9 cellular contexts compared by ENCODE assay signal in genomic region chr4:47122592-47123291, GRCh38.
A peak's percentile ranks its signal among the peaks of the same experiment; 100 is the strongest.
DNase-seq lines count a peak whose midpoint lies in the region.
"Had no signal": no experiment of that assay in that cellular context is flagged by ENCODE, and none has a peak within 500 bp of the region (broad histone marks: within the 10 kb centered on the region; RNA-seq: fewer than 3 reads in every experiment).

No MANE protein-coding gene starts in this region.

- H3K9me2 ChIP-seq in GM23248 (ENCODE audit: insufficient read depth): no peaks in the 10 kb centered on the region

- in situ Hi-C loops in GM23248 (cut with MboI): no loop called here

- H3K4me3 Mint-ChIP-seq in activated naive CD4-positive, alpha-beta T cell treated with anti-CD3 and anti-CD28 coated beads for 36 hours: no peak overlapping the region

- no peaks in the 10 kb centered on the region for H3K36me3 Mint-ChIP-seq in activated naive CD4-positive, alpha-beta T cell treated with anti-CD3 and anti-CD28 coated beads for 36 hours (ENCODE audit: low read depth)

- peak; percentile 35 for DNase-seq in NCI-H1436 (lab: John Stamatoyannopoulos, UW)
- DNase-seq in NCI-H1436 treated with DMSO at 0.1 percent for 48 hours (lab: John Stamatoyannopoulos, UW): no peak
- DNase-seq in GM23248: peak; percentile 57
- DNase-seq in Jurkat, Clone E6-1 (ENCODE audit: low read depth, low spot score): peak; percentile 63
- DNase-seq in RKO (ENCODE audit: low spot score): peak; percentile 77
- peak; percentile 68 for DNase-seq in activated naive CD4-positive, alpha-beta T cell treated with anti-CD3 and anti-CD28 coated beads for 36 hours
- DNase-seq in glomerular endothelial cell (ENCODE audit: extremely low read depth, low read depth, low spot score): peak; percentile 55
- peak; percentile 95 for DNase-seq in pons (ENCODE audit: low spot score)

- H3K4me3 ChIP-seq in GM23248: no peak overlapping the region
- H3K4me3 ChIP-seq in Jurkat, Clone E6-1 (ENCODE audit: low read length): no peak overlapping the region
- H3K4me3 ChIP-seq: BLaER1 treated with 17β-estradiol and CSF1 and Interleukin-3, amounts not matched to agents 10 nM and 100 nM had no signal

- no peaks in the 10 kb centered on the region for H3K79me2 ChIP-seq in GM23248 (ENCODE audit: insufficient read depth)

- CTCF ChIA-PET in activated naive CD4-positive, alpha-beta T cell treated with anti-CD3 and anti-CD28 coated beads for 36 hours (lab: Charles Lee): interaction anchor here (0.6 to 1.9 kb wide), 22 partner anchors 9 to 1075 kb away, joined by 3 to 14 read pairs (median 4); no protein-coding TSS in a partner anchor

- H3K27me3 ChIP-seq in GM23248 (replicated peaks; ENCODE audit: insufficient read depth): no peaks in the 10 kb centered on the region
- H3K27me3 ChIP-seq: BLaER1 treated with 17β-estradiol and CSF1 and Interleukin-3, amounts not matched to agents 10 nM and 100 nM had no signal

- H3K9ac ChIP-seq in GM23248: no peak overlapping the region
- H3K9ac ChIP-seq: BLaER1 treated with 17β-estradiol and CSF1 and Interleukin-3, amounts not matched to agents 10 nM and 100 nM had no signal

- no peaks in the 10 kb centered on the region for H3K9me3 ChIP-seq in GM23248 (ENCODE audit: low read depth)
- H3K9me3 ChIP-seq: BLaER1 treated with 17β-estradiol and CSF1 and Interleukin-3, amounts not matched to agents 10 nM and 100 nM had no signal

- no peak overlapping the region for H3K27ac Mint-ChIP-seq in activated naive CD4-positive, alpha-beta T cell treated with anti-CD3 and anti-CD28 coated beads for 36 hours

- H3K27ac ChIP-seq in GM23248: no peak overlapping the region

- no peak overlapping the region for H2AFZ ChIP-seq in GM23248

- H4K20me1 ChIP-seq in GM23248 (ENCODE audit: insufficient read depth): no peaks in the 10 kb centered on the region
- H4K20me1 ChIP-seq: BLaER1 treated with 17β-estradiol and CSF1 and Interleukin-3, amounts not matched to agents 10 nM and 100 nM had no signal

- H3K36me3 ChIP-seq in GM23248 (ENCODE audit: low read depth): no peaks in the 10 kb centered on the region
- H3K36me3 ChIP-seq: BLaER1 treated with 17β-estradiol and CSF1 and Interleukin-3, amounts not matched to agents 10 nM and 100 nM had no signal

- intact Hi-C loops in activated naive CD4-positive, alpha-beta T cell treated with anti-CD3 and anti-CD28 coated beads for 36 hours (cut with micrococcal nuclease): loop anchor here (1.0 kb wide), 3 partner anchors 190 to 278 kb away; no protein-coding TSS in a partner anchor

- no peaks in the 10 kb centered on the region for H3K4me1 ChIP-seq in GM23248 (ENCODE audit: insufficient read depth)

- H3F3A ChIP-seq in GM23248 (ENCODE audit: insufficient read depth): no peaks in the 10 kb centered on the region

- no peaks in the 10 kb centered on the region for H3K9me3 Mint-ChIP-seq in activated naive CD4-positive, alpha-beta T cell treated with anti-CD3 and anti-CD28 coated beads for 36 hours

- H3K4me1 Mint-ChIP-seq in activated naive CD4-positive, alpha-beta T cell treated with anti-CD3 and anti-CD28 coated beads for 36 hours (ENCODE audit: low read depth): no peaks in the 10 kb centered on the region

- no peak overlapping the region for H3K4me2 ChIP-seq in GM23248 (ENCODE audit: unreplicated experiment)

- WGBS in GM23248 (ENCODE audit: low coverage in 1 of 2, low lambda C conversion rate in 2 of 2, missing lambda C conversion rate in 2 of 2), 2 experiments: 4 to 8% methylated on average over 4 of the region's 4 CpGs

- H3K27me3 Mint-ChIP-seq in activated naive CD4-positive, alpha-beta T cell treated with anti-CD3 and anti-CD28 coated beads for 36 hours (ENCODE audit: low read depth): no peaks in the 10 kb centered on the region
